ENCODE assay signal across 1 cellular context in genomic region chr7:73823257-73823656, GRCh38.
TF ChIP-seq lines count a peak whose summit lies in the region.

No MANE protein-coding gene starts in this region.

TF ChIP-seq in A549, 52 proteins besides CTCF, POLR2A, EP300 and RAD21:
- no peak for TF ChIP-seq NFE2L2 (conservative IDR thresholded peaks at IDR 0.05; ENCODE audit: low read length)
- TF ChIP-seq ZFP36 (IDR thresholded peaks at IDR 0.05; ENCODE audit: borderline replicate concordance, partially characterized antibody): peak; percentile 54
- no peak for TF ChIP-seq CHD4 (IDR thresholded peaks at IDR 0.05; ENCODE audit: borderline replicate concordance)
